Comparison of ENCODE assay signal across 7 cellular contexts in the genomic region with DNA sequence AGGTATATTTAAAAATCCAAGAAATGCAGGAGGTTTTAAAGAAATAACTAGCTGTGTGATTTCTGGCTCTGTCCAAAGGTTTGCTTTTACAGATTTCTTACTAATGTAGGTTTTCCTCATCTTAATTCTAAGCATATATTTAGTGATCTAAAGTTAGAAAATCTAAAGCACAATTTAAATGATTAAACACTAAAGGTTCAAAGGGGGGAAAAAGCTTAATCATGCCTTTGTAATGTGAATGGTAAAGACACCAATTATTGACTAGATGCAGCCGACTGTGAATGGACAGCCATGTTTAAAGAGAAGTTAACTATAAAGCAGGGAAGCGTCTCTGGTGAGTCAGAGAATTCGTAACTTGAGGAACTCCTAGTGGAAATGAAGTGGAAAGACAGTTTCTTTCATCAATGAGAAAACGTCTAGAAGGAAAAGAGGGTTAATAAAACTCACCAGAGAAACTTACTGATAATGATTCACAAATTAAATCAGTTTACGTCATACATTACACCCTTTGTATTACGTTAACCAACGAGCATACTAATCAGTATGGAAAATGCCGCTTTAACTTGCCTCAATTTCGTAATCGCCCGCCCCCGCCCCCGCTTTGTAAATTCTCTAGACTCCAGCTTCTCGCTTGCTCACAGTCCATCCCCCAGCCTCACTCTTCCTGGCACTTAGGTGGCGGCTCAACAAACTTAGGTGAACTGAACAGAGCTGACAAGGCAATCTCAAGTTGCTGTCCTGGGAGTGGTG. TPM values are rescaled to one million over a fixed set of nuclear protein-coding genes. Genes with fewer than 3 reads are reported as not detected.
DNase-seq lines count a peak whose midpoint lies in the region; ATAC-seq, FAIRE-seq and TF ChIP-seq lines count a peak whose summit lies in the region.

No MANE protein-coding gene starts in this region.

- TF ChIP-seq CTCF in GM10248 (IDR thresholded peaks at IDR 0.05; ENCODE audit: control extremely low read depth, extremely low read depth, low read depth, missing control alignments) (peak; percentile 4), NB4 (IDR thresholded peaks at IDR 0.05; ENCODE audit: low read depth, low read length) (peak; percentile 34), bronchial epithelial cell (IDR thresholded peaks at IDR 0.05; ENCODE audit: insufficient read depth, low read length, severe bottlenecking) (peak; percentile 33), spleen (IDR thresholded peaks at IDR 0.05 in 8 of 11, conservative IDR thresholded peaks at IDR 0.05 in 3 of 11) (peak in 10 of 11 experiments; percentile 18 to 55 (median 45))

- H3K27me3 ChIP-seq in bronchial epithelial cell (ENCODE audit: control insufficient read depth, insufficient read depth, low read length): no peaks in the 10 kb centered on the region
- no peaks in the 10 kb centered on the region for H3K27me3 ChIP-seq in spleen (replicated peaks in 1 of 7)

- H3K27me3 Mint-ChIP-seq in immature natural killer cell (ENCODE audit: low read depth in 3 of 3): peaks cover 14 to 26% (median 23%) of the 10 kb centered on the region in 3 donors

- TF ChIP-seq POLR2A in NB4 (IDR thresholded peaks at IDR 0.05; ENCODE audit: extremely low read depth, insufficient read length) (no peak), spleen (IDR thresholded peaks at IDR 0.05) (no peak)

- H3K4me3 Mint-ChIP-seq in immature natural killer cell: peak overlapping the region; percentile 91 to 100 (median 96)

- H3K4me1 ChIP-seq in spleen: peaks cover 21 to 45% (median 30%) of the 10 kb centered on the region in 6 donors

- no peak for FAIRE-seq in bronchial epithelial cell (lab: Jason Lieb, UNC)

- POLR2A ChIA-PET in GM10248 (lab: Yijun Ruan, JAX): interaction anchor here (0.6 to 2.5 kb wide), 7 partner anchors 9 to 723 kb away, joined by 3 to 10 read pairs (median 4); no protein-coding TSS in a partner anchor

- no peak for ATAC-seq in HG02981 (IDR thresholded peaks at IDR 0.05; ENCODE audit: unreplicated experiment)

- no peaks in the 10 kb centered on the region for H3K36me3 Mint-ChIP-seq in immature natural killer cell

- DNase-seq in GM10248 (ENCODE audit: extremely low spot score) (no peak), NB4 (ENCODE audit: low read depth) (peak; percentile 84), SW 1271 (lab: John Stamatoyannopoulos, UW) (peak; percentile 52 to 87), bronchial epithelial cell (ENCODE audit: low read depth) (peak; percentile 97), immature natural killer cell (no peak), spleen (no peak)

- peak overlapping the region; percentile 97 to 100 (median 99) for H3K27ac Mint-ChIP-seq in immature natural killer cell

- H3K4me3 ChIP-seq in NB4 (ENCODE audit: low read depth, low read length) (peak overlapping the region; percentile 79), bronchial epithelial cell (ENCODE audit: low read depth, low read length) (peak overlapping the region; percentile 36), spleen (peak overlapping the region; percentile 20 to 98 (median 50))

- no peaks in the 10 kb centered on the region for H3K36me3 ChIP-seq in bronchial epithelial cell (ENCODE audit: control insufficient read depth, insufficient read depth, low read length)
- peaks cover 0 to 8% (median 1%) of the 10 kb centered on the region in 6 donors for H3K36me3 ChIP-seq in spleen

- peak overlapping the region; percentile 87 to 99 (median 97) for H3K27ac ChIP-seq in spleen

- no peaks in the 10 kb centered on the region for H3K9me3 Mint-ChIP-seq in immature natural killer cell

- WGBS in spleen, 5 donors: 0 to 1% (median 0%) methylated on average over 15 of the region's 15 CpGs

- CTCF ChIA-PET in GM10248 (lab: Yijun Ruan, JAX): interaction anchor here (0.7 to 1.6 kb wide), 8 partner anchors 11 to 707 kb away, joined by 3 to 6 read pairs (median 4); no protein-coding TSS in a partner anchor

- intact Hi-C loops in spleen (cut with DNase I; ENCODE audit: low total_unique reads): no loop called here

- H3K4me1 Mint-ChIP-seq in immature natural killer cell: peaks cover 33 to 51% of the 10 kb centered on the region in 2 donors

- H3K9me3 ChIP-seq in spleen: no peaks in the 10 kb centered on the region

RNA-seq across cellular contexts. Expression of gene HBP1, which starts 1.1 kb away (rescaled TPM):
- total RNA-seq in bronchial epithelial cell (66.7 and 69.5 TPM in 2 replicates), spleen (100 to 1,000 TPM in 3 of 7 donors, 10 to 100 TPM in 4; 71.4 to 141 (median 84.5) TPM)
- polyA plus RNA-seq in immature natural killer cell (100 to 1,000 TPM in 1 of 3 donors, 10 to 100 TPM in 2; 42.8 to 107 (median 51.9) TPM), spleen (10 to 100 TPM; 23.9 to 34.8 (median 32.1) TPM)

Comparison
In these comparisons a context has a peak if more than half of its experiments do, and no peak if none do; other contexts are left out.
1. DNase-seq: peak in NB4 (single experiment), SW 1271 (2 of 2) and bronchial epithelial cell (single experiment); none in GM10248 (single experiment), immature natural killer cell (0 of 3) and spleen (single experiment).
2. Peak in every context shown above with its lines, with median percentiles within 50 percentile points of each other: CTCF ChIP-seq and H3K4me3 ChIP-seq.